In genomic region chr6:43370003-43370580, GRCh38 we compare ENCODE assay signal across 1 cellular context.
TF ChIP-seq lines count a peak whose summit lies in the region.
"Not testable (repeated sequence)": the region's sequence is repeated elsewhere in the genome, so short reads cannot be mapped to it uniquely, and the experiment has no call there.

No MANE protein-coding gene starts in this region.

TF ChIP-seq in K562, 482 proteins besides CTCF, POLR2A, EP300 and RAD21:
- 0 out of 2 replicates have a peak, but pooled peaks have one; percentile 40 for TF ChIP-seq GABPA (tag; conservative IDR thresholded peaks at IDR 0.05; ENCODE audit: low read depth)
- TF ChIP-seq ETV5 (CRISPR knock-in tag; IDR thresholded peaks at IDR 0.05; ENCODE audit: low read depth), result 0 out of 2 replicates have a peak, but pooled peaks have one; percentile 9
- 0 out of 2 replicates have a peak, but pooled peaks have one; percentile 37 for TF ChIP-seq ZNF830 (CRISPR knock-in tag; IDR thresholded peaks at IDR 0.05)
- TF ChIP-seq NFRKB (IDR thresholded peaks at IDR 0.05; ENCODE audit: low read depth), result peak; percentile 55; the same call in 1 of the 2 replicates
- TF ChIP-seq ZBTB2 (IDR thresholded peaks at IDR 0.05), result 0 out of 2 replicates have a peak, but pooled peaks have one; percentile 39
- TF ChIP-seq ETS2 (tag; IDR thresholded peaks at IDR 0.05; ENCODE audit: borderline replicate concordance, poor library complexity, severe bottlenecking), result peak; percentile 57
- peak; percentile 32; the same call in 1 of the 2 replicates for TF ChIP-seq DIDO1 (tag; IDR thresholded peaks at IDR 0.05; ENCODE audit: low read depth)
- TF ChIP-seq CUX1 (CRISPR knock-in tag; IDR thresholded peaks at IDR 0.05), result peak; percentile 53; the same call in 1 of the 2 replicates
- 0 out of 2 replicates have a peak, but pooled peaks have one; percentile 54 for TF ChIP-seq HOXB6 (CRISPR knock-in tag; IDR thresholded peaks at IDR 0.05; ENCODE audit: borderline replicate concordance)
- TF ChIP-seq NR4A1 (CRISPR knock-in tag; IDR thresholded peaks at IDR 0.05), result not testable (repeated sequence)
- TF ChIP-seq NR4A1 (tag; IDR thresholded peaks at IDR 0.05), result peak; percentile 77
- 0 out of 2 replicates have a peak, but pooled peaks have one; percentile 1 for TF ChIP-seq HDAC2 (IDR thresholded peaks at IDR 0.05)
- peak; percentile 63; the same call in 1 of the 2 replicates for TF ChIP-seq MECOM (CRISPR knock-in tag; IDR thresholded peaks at IDR 0.05)
- 0 out of 2 replicates have a peak, but pooled peaks have one; percentile 18 for TF ChIP-seq THAP7 (CRISPR knock-in tag; IDR thresholded peaks at IDR 0.05)
- 0 out of 2 replicates have a peak, but pooled peaks have one; percentile 10 for TF ChIP-seq ZNF263 (CRISPR knock-in tag; IDR thresholded peaks at IDR 0.05; ENCODE audit: borderline replicate concordance)
- TF ChIP-seq GABPB1 (CRISPR knock-in tag; IDR thresholded peaks at IDR 0.05), result peak; percentile 38; the same call in 1 of the 2 replicates
- TF ChIP-seq CREB3 (tag; conservative IDR thresholded peaks at IDR 0.05; ENCODE audit: low read depth), result 0 out of 2 replicates have a peak, but pooled peaks have one; percentile 14
- 0 out of 2 replicates have a peak, but pooled peaks have one; percentile 1 for TF ChIP-seq ZNF76 (CRISPR knock-in tag; IDR thresholded peaks at IDR 0.05; ENCODE audit: borderline replicate concordance)
- TF ChIP-seq POLR2H (tag; IDR thresholded peaks at IDR 0.05; ENCODE audit: low read depth), result 0 out of 2 replicates have a peak, but pooled peaks have one; percentile 12
- TF ChIP-seq MBD1 (CRISPR knock-in tag; IDR thresholded peaks at IDR 0.05), result peak; percentile 79
- peak; percentile 36 to 82; a peak in 1 of 4 replicates for TF ChIP-seq ARNT (IDR thresholded peaks at IDR 0.05)
- TF ChIP-seq HDGF (IDR thresholded peaks at IDR 0.05), result 0 out of 2 replicates have a peak, but pooled peaks have one; percentile 50
